In the genomic region with DNA sequence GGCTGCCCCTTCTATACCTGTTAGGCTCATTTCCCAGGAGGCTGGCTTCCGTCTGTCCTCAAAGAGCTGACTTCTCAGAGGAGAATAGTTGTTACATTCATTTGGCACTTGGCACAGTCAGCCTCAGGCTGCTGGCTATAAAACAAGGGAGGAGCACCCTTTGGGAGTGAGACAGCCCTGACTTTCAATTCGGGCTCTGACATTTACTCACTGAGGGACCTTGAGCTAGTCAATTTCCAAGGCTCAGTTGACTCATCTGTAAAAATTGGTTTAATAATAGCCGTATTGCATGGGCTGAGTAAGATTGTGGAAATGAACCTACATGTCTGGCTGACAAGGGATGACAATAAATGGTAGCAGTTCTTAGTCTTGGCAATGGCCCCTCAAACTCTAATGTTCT, we compare ENCODE assay signal across 19 cellular contexts. TPM values are rescaled to one million over a fixed set of nuclear protein-coding genes. Genes with fewer than 3 reads are reported as not detected.
DNase-seq lines count a peak whose midpoint lies in the region; ATAC-seq and TF ChIP-seq lines count a peak whose summit lies in the region.
"Had no signal": no experiment of that assay in that cellular context is flagged by ENCODE, and none has a peak within 500 bp of the region (broad histone marks: within the 10 kb centered on the region; RNA-seq: fewer than 3 reads in every experiment).

No MANE protein-coding gene starts in this region.

- no peak overlapping the region for H2AFZ ChIP-seq in mesenchymal stem cell (ENCODE audit: low read depth, low read length)

- no peaks in the 10 kb centered on the region for H3K9me3 ChIP-seq in AG04450 (ENCODE audit: control insufficient read depth, insufficient read depth, low read length)
- H3K9me3 ChIP-seq in mesenchymal stem cell (ENCODE audit: control insufficient read depth, low read length): no peaks in the 10 kb centered on the region
- H3K9me3 ChIP-seq in ovary: no peaks in the 10 kb centered on the region
- H3K9me3 ChIP-seq: right lobe of liver had no signal

- H3K4me3 Mint-ChIP-seq in chondrocyte (ENCODE audit: unreplicated experiment): no peak overlapping the region
- no peak overlapping the region for H3K4me3 Mint-ChIP-seq in stimulated activated naive CD8-positive, alpha-beta T cell treated with anti-CD3 and anti-CD28 coated beads, Interleukin-15, amount 100 ng/mL, for 72 hours
- H3K4me3 Mint-ChIP-seq: naive B cell had no signal

- H3K27ac ChIP-seq in AG04450 (ENCODE audit: low read depth, low read length) (peak overlapping the region; percentile 31), mesenchymal stem cell (ENCODE audit: low read length, poor library complexity, severe bottlenecking) (no peak overlapping the region), ovary (no peak overlapping the region)
- H3K27ac ChIP-seq: right lobe of liver had no signal

- H3K4me1 ChIP-seq in mesenchymal stem cell (ENCODE audit: control insufficient read depth, insufficient read depth, low read depth, low read length): peaks cover 8% of the 10 kb centered on the region
- H3K4me1 ChIP-seq in ovary (ENCODE audit: insufficient read depth): no peaks in the 10 kb centered on the region
- H3K4me1 ChIP-seq: right lobe of liver had no signal

- H3K36me3 Mint-ChIP-seq in chondrocyte (ENCODE audit: low read depth): peaks cover 35% of the 10 kb centered on the region

- no peak overlapping the region for H2BK120ac ChIP-seq in mesenchymal stem cell (ENCODE audit: low read depth, low read length)

- POLR2A ChIA-PET in AG04450 (lab: Yijun Ruan, JAX): interaction anchor here (0.6 to 1.0 kb wide), 2 partner anchors 22 to 172 kb away, joined by 3 to 4 read pairs; a partner anchor contains a TSS

- H3K14ac ChIP-seq in mesenchymal stem cell (ENCODE audit: low read length in 2 of 2): no peak overlapping the region

- CTCF ChIA-PET in AG04450 (lab: Charles Lee): interaction anchor here (0.6 kb wide), 1 partner anchor 49 kb away, joined by 3 read pairs; no protein-coding TSS in a partner anchor

- H3K36me3 ChIP-seq in mesenchymal stem cell (ENCODE audit: control insufficient read depth in 1 of 2, insufficient read depth in 2 of 2, low read depth in 1 of 2, low read length in 2 of 2): peaks cover 69 to 74% of the 10 kb centered on the region in 2 experiments
- no peaks in the 10 kb centered on the region for H3K36me3 ChIP-seq in ovary

- H3K27me3 ChIP-seq in AG04450 (ENCODE audit: control insufficient read depth, insufficient read depth, low read length) (no peaks in the 10 kb centered on the region), mesenchymal stem cell (ENCODE audit: control insufficient read depth in 1 of 2, insufficient read depth in 1 of 2, low read length in 2 of 2) (no peaks in the 10 kb centered on the region), ovary (no peaks in the 10 kb centered on the region)
- H3K27me3 ChIP-seq: right lobe of liver had no signal

- no peak for TF ChIP-seq CTCF in AG04450 (IDR thresholded peaks at IDR 0.05; ENCODE audit: low read depth, low read length)
- TF ChIP-seq CTCF in chondrocyte (IDR thresholded peaks at IDR 0.05): no peak
- TF ChIP-seq CTCF in ovary (IDR thresholded peaks at IDR 0.05): no peak

- peak overlapping the region; percentile 62 for H3K9ac ChIP-seq in mesenchymal stem cell (ENCODE audit: low read length)

- H3K4me3 ChIP-seq in AG04450 (ENCODE audit: low read depth, low read length) (no peak overlapping the region), mesenchymal stem cell (ENCODE audit: insufficient read depth in 1 of 2, low read depth in 1 of 2, low read length in 2 of 2) (peak overlapping the region in 1 of 2 experiments; percentile 34), ovary (no peak overlapping the region)
- H3K4me3 ChIP-seq: K562, right lobe of liver had no signal

- no peak for ATAC-seq in stimulated activated naive CD8-positive, alpha-beta T cell treated with anti-CD3 and anti-CD28 coated beads, Interleukin-15, amount 100 ng/mL, for 72 hours
- ATAC-seq: K562, right lobe of liver had no signal

- no peak for TF ChIP-seq EP300 in ovary (IDR thresholded peaks at IDR 0.05)

- no peak overlapping the region for H3K4me2 ChIP-seq in mesenchymal stem cell (ENCODE audit: low read length, poor library complexity, severe bottlenecking)

- peak overlapping the region; percentile 59 for H3K27ac Mint-ChIP-seq in chondrocyte (ENCODE audit: unreplicated experiment)
- H3K27ac Mint-ChIP-seq in stimulated activated naive CD8-positive, alpha-beta T cell treated with anti-CD3 and anti-CD28 coated beads, Interleukin-15, amount 100 ng/mL, for 72 hours: no peak overlapping the region

- H3K18ac ChIP-seq in mesenchymal stem cell (ENCODE audit: low read depth in 1 of 2, low read length in 2 of 2): no peak overlapping the region

- H2BK15ac ChIP-seq in mesenchymal stem cell (ENCODE audit: low read depth, poor library complexity, severe bottlenecking): no peak overlapping the region

- no peak overlapping the region for H2BK5ac ChIP-seq in mesenchymal stem cell (ENCODE audit: low read depth, low read length, poor library complexity, severe bottlenecking)

- H3K23ac ChIP-seq in mesenchymal stem cell (ENCODE audit: low read length in 2 of 2): no peak overlapping the region

- peaks cover 34% of the 10 kb centered on the region for H3K4me1 Mint-ChIP-seq in chondrocyte (ENCODE audit: low read depth)
- peaks cover 5% of the 10 kb centered on the region for H3K4me1 Mint-ChIP-seq in stimulated activated naive CD8-positive, alpha-beta T cell treated with anti-CD3 and anti-CD28 coated beads, Interleukin-15, amount 100 ng/mL, for 72 hours

- H3K4ac ChIP-seq in mesenchymal stem cell (ENCODE audit: low read depth in 1 of 2, low read length in 2 of 2): no peak overlapping the region

- DNase-seq in AG04450 (ENCODE audit: low read depth, low spot score): no peak
- peak; percentile 35 for DNase-seq in LHCN-M2 (ENCODE audit: low read depth)
- no peak for DNase-seq in chondrocyte (ENCODE audit: low spot score)
- DNase-seq in mesenchymal stem cell: no peak
- no peak for DNase-seq in stimulated activated naive CD8-positive, alpha-beta T cell treated with anti-CD3 and anti-CD28 coated beads, Interleukin-15, amount 100 ng/mL, for 72 hours
- DNase-seq in ovary: no peak
- DNase-seq in HUDEP-2 (lab: John Stamatoyannopoulos, UW; ENCODE audit: unreplicated experiment in 76 of 76): no peak
- DNase-seq in GDM1 (lab: John Stamatoyannopoulos, UW): no peak
- DNase-seq: activated CD4-positive, alpha-beta T cell treated with anti-CD3 and anti-CD28 coated beads, Interleukin-2, amount 50 U/mL, for 1 hour; activated effector memory CD4-positive, alpha-beta T cell treated with anti-CD3 and anti-CD28 coated beads, Interleukin-2, amount 50 U/mL, for 16 hours; caudate nucleus; naive B cell; NCI-H1930; NK-92 treated with Interleukin-12 subunit alpha and Interleukin-12 subunit beta, amount 100 ng/mL, for 24 hours; right lobe of liver had no signal

- no peak overlapping the region for H2BK12ac ChIP-seq in mesenchymal stem cell (ENCODE audit: low read length in 2 of 2)

- WGBS in mesenchymal stem cell: 94% methylated on average over 3 of the region's 3 CpGs
- 61 to 72% (median 66%) methylated on average over 3 of the region's 3 CpGs for WGBS in ovary, 3 donors

- H2AK5ac ChIP-seq in mesenchymal stem cell (ENCODE audit: low read length, severe bottlenecking): no peak overlapping the region

- intact Hi-C loops in ovary (cut with DNase I): loop anchor here in 2 of 4 donors (5.0 to 10.0 kb wide), 2 partner anchors 36 to 48 kb away; no protein-coding TSS in a partner anchor

- H4K91ac ChIP-seq in mesenchymal stem cell (ENCODE audit: low read length): no peak overlapping the region

- TF ChIP-seq POLR2A in ovary (IDR thresholded peaks at IDR 0.05): no peak

- peaks cover 10% of the 10 kb centered on the region for H3K79me1 ChIP-seq in mesenchymal stem cell (replicated peaks; ENCODE audit: low read length, poor library complexity, severe bottlenecking)

- H3K27me3 Mint-ChIP-seq in chondrocyte (ENCODE audit: low read depth): no peaks in the 10 kb centered on the region
- H3K27me3 Mint-ChIP-seq in stimulated activated naive CD8-positive, alpha-beta T cell treated with anti-CD3 and anti-CD28 coated beads, Interleukin-15, amount 100 ng/mL, for 72 hours: no peaks in the 10 kb centered on the region
- H3K27me3 Mint-ChIP-seq: naive B cell had no signal

- H4K8ac ChIP-seq in mesenchymal stem cell (ENCODE audit: low read length): no peak overlapping the region

- H3K9me3 Mint-ChIP-seq in chondrocyte (ENCODE audit: low read depth): no peaks in the 10 kb centered on the region
- H3K9me3 Mint-ChIP-seq in stimulated activated naive CD8-positive, alpha-beta T cell treated with anti-CD3 and anti-CD28 coated beads, Interleukin-15, amount 100 ng/mL, for 72 hours: no peaks in the 10 kb centered on the region
- H3K9me3 Mint-ChIP-seq: naive B cell had no signal

RNA-seq across cellular contexts. Expression of a gene that starts 13.7 kb away (rescaled TPM):
- not detected in 2 replicates for polyA plus RNA-seq in AG04450 (2011; rRNA removed)
- not detected in 2 replicates for polyA minus RNA-seq in AG04450 (2011; rRNA and poly(A)+ RNA removed)
- not detected in 2 replicates for total RNA-seq in LHCN-M2 (2014; rRNA removed)
- polyA plus RNA-seq in LHCN-M2 (2012): not detected
- not detected in 3 replicates for total RNA-seq in chondrocyte
- not detected for polyA plus RNA-seq in mesenchymal stem cell (2013, experiment 1 of 2)
- not detected for polyA plus RNA-seq in mesenchymal stem cell (2013, experiment 2 of 2)
- under 1 TPM in 4 of 7 donors, not detected in 3; 0.12 to 0.43 (median 0.29) TPM for total RNA-seq in ovary
- under 1 TPM in 1 of 2 donors, not detected in 1; 0.36 TPM for polyA plus RNA-seq in ovary
- total RNA-seq: Daoy, epithelial cell of proximal tubule, K562, right lobe of liver had no signal
- polyA plus RNA-seq: K562 had no signal

RNA-seq across cellular contexts. Expression of a gene that starts 22.4 kb away (rescaled TPM):
- polyA plus RNA-seq in AG04450 (2011; rRNA removed): 31.3 and 36.2 TPM in 2 replicates
- 53.4 and 61.7 TPM in 2 replicates for polyA minus RNA-seq in AG04450 (2011; rRNA and poly(A)+ RNA removed)
- total RNA-seq in LHCN-M2 (2014; rRNA removed): 41.2 and 46.2 TPM in 2 replicates
- 24.0 TPM for polyA plus RNA-seq in LHCN-M2 (2012)
- total RNA-seq in chondrocyte: 40.2 to 45.6 TPM (median 41.4 TPM) in 3 replicates
- 19.9 TPM for polyA plus RNA-seq in mesenchymal stem cell (2013, experiment 1 of 2)
- 19.7 TPM for polyA plus RNA-seq in mesenchymal stem cell (2013, experiment 2 of 2)
- total RNA-seq in ovary: 10 to 100 TPM; 35.1 to 46.7 (median 45.5) TPM
- polyA plus RNA-seq in ovary: 10 to 100 TPM; 21.6 to 27.4 TPM

RNA-seq across cellular contexts. Expression of a gene that starts 55.5 kb away (rescaled TPM):
- not detected in 2 replicates for polyA plus RNA-seq in AG04450 (2011; rRNA removed)
- polyA minus RNA-seq in AG04450 (2011; rRNA and poly(A)+ RNA removed): not detected in 2 replicates
- not detected in 2 replicates for total RNA-seq in LHCN-M2 (2014; rRNA removed)
- not detected for polyA plus RNA-seq in LHCN-M2 (2012)
- total RNA-seq in chondrocyte: not detected in 3 replicates
- polyA plus RNA-seq in mesenchymal stem cell (2013, experiment 1 of 2): not detected
- not detected for polyA plus RNA-seq in mesenchymal stem cell (2013, experiment 2 of 2)
- not detected for total RNA-seq in ovary
- under 1 TPM in 1 of 2 donors, not detected in 1; 0.31 TPM for polyA plus RNA-seq in ovary
- total RNA-seq: Daoy, epithelial cell of proximal tubule, K562, right lobe of liver, urinary bladder had no signal
- polyA plus RNA-seq: K562, urinary bladder had no signal
